In genomic region chr2:33064349-33064801, GRCh38 we compare ENCODE assay signal across 21 cellular contexts.
"Had no signal": no experiment of that assay in that cellular context is flagged by ENCODE, and none has a peak within 500 bp of the region (broad histone marks: within the 10 kb centered on the region; RNA-seq: fewer than 3 reads in every experiment).

No MANE protein-coding gene starts in this region.

- H3K27me3 Mint-ChIP-seq: type B pancreatic cell had no signal

- H3K36me3 ChIP-seq: SJSA1 had no signal

- H3K27ac ChIP-seq: epithelial cell of prostate, hepatocyte, SJSA1, skin epidermis had no signal

- H3K4me3 Mint-ChIP-seq: activated naive CD4-positive, alpha-beta T cell treated with anti-CD3 and anti-CD28 coated beads for 36 hours; activated naive CD8-positive, alpha-beta T cell treated with anti-CD3 and anti-CD28 coated beads, Interleukin-2, amount 50 U/mL, for 24 hours; activated T-helper 17 cell treated with anti-CD3 and anti-CD28 coated beads, Interleukin-2, amount 50 U/mL, for 72 hours; memory B cell; natural killer cell treated with Interleukin-12 subunit alpha and Interleukin-12 subunit beta and Interleukin-15 and Interleukin-18, amount 100 ng/mL, for 72 hours; type B pancreatic cell had no signal

- ATAC-seq: activated naive CD8-positive, alpha-beta T cell treated with anti-CD3 and anti-CD28 coated beads, Interleukin-2, amount 50 U/mL, for 24 hours; activated T-helper 17 cell treated with anti-CD3 and anti-CD28 coated beads, Interleukin-2, amount 50 U/mL, for 72 hours; left ventricle myocardium superior; natural killer cell treated with Interleukin-12 subunit alpha and Interleukin-12 subunit beta and Interleukin-15 and Interleukin-18, amount 100 ng/mL, for 72 hours; right cardiac atrium had no signal

- H3K79me2 ChIP-seq: hepatocyte had no signal

- H3K9me3 Mint-ChIP-seq: activated naive CD4-positive, alpha-beta T cell treated with anti-CD3 and anti-CD28 coated beads for 36 hours; activated naive CD8-positive, alpha-beta T cell treated with anti-CD3 and anti-CD28 coated beads, Interleukin-2, amount 50 U/mL, for 24 hours; activated T-helper 17 cell treated with anti-CD3 and anti-CD28 coated beads, Interleukin-2, amount 50 U/mL, for 72 hours; memory B cell; natural killer cell treated with Interleukin-12 subunit alpha and Interleukin-12 subunit beta and Interleukin-15 and Interleukin-18, amount 100 ng/mL, for 72 hours; type B pancreatic cell had no signal

- H3K27ac Mint-ChIP-seq: activated naive CD4-positive, alpha-beta T cell treated with anti-CD3 and anti-CD28 coated beads for 36 hours; activated naive CD8-positive, alpha-beta T cell treated with anti-CD3 and anti-CD28 coated beads, Interleukin-2, amount 50 U/mL, for 24 hours; activated T-helper 17 cell treated with anti-CD3 and anti-CD28 coated beads, Interleukin-2, amount 50 U/mL, for 72 hours; memory B cell; type B pancreatic cell had no signal

- H3K27me3 ChIP-seq: hepatocyte, SJSA1 had no signal

- H3K4me2 ChIP-seq: hepatocyte had no signal

- H2AFZ ChIP-seq: hepatocyte had no signal

- H3K9me3 ChIP-seq: SJSA1 had no signal

- H3K4me3 ChIP-seq: hepatocyte, SJSA1, skin epidermis had no signal

- DNase-seq: activated CD4-positive, CD25-positive, alpha-beta regulatory T cell treated with anti-CD3 and anti-CD28 coated beads, Interleukin-2, amount 50 U/mL, for 72 hours; activated naive CD4-positive, alpha-beta T cell treated with anti-CD3 and anti-CD28 coated beads for 36 hours; activated naive CD8-positive, alpha-beta T cell treated with anti-CD3 and anti-CD28 coated beads, Interleukin-2, amount 50 U/mL, for 24 hours; caudate nucleus; cortex of kidney; effector CD8-positive, alpha-beta T cell; left ventricle myocardium superior; nucleus accumbens; right cardiac atrium; stimulated activated CD4-positive, alpha-beta T cell treated with anti-CD3 and anti-CD28 coated beads, Interleukin-4, amount 100 ng/mL, for 24 hours; stimulated activated naive CD4-positive, alpha-beta T cell; substantia nigra; T-helper 9 cell had no signal

- H3K36me3 Mint-ChIP-seq: memory B cell; natural killer cell treated with Interleukin-12 subunit alpha and Interleukin-12 subunit beta and Interleukin-15 and Interleukin-18, amount 100 ng/mL, for 72 hours had no signal
